Comparison of ENCODE assay signal across 7 cellular contexts in genomic region chr4:27678027-27678426, GRCh38.
"Had no signal": no experiment of that assay in that cellular context is flagged by ENCODE, and none has a peak within 500 bp of the region (broad histone marks: within the 10 kb centered on the region; RNA-seq: fewer than 3 reads in every experiment).

No MANE protein-coding gene starts in this region.

- FAIRE-seq: H1, H54, HTR-8/SVneo had no signal

- DNase-seq: H9, HCEC 1CT, KBM-7 had no signal

- H3K4me3 ChIP-seq: GM23338 had no signal

- ATAC-seq: GM23338 had no signal
